Comparison of ENCODE assay signal across 1 cellular context in the genomic region with DNA sequence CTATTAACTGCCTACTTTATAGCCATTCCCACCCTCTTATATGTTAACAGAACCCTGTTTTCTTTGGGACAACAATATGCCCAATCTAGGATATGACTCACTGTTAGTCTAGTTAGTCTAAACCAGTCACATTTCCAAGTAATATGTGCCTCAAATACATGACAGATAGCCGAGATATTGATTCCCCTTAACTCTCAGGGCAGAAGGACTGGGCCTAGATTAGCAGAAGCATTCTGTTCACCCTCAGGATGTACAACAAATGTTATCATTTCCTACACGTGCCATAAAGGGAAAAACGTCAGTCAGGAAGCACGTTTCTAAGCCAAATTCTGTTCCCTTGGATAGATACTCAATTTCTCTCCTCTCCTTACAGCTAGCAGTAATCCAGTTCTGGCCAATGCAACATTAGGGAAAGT.
TF ChIP-seq lines count a peak whose summit lies in the region.

No MANE protein-coding gene starts in this region.

TF ChIP-seq in K562, 482 proteins besides CTCF, POLR2A, EP300 and RAD21 (continued from another document and continues in another):
- TF ChIP-seq, protein P1, sequence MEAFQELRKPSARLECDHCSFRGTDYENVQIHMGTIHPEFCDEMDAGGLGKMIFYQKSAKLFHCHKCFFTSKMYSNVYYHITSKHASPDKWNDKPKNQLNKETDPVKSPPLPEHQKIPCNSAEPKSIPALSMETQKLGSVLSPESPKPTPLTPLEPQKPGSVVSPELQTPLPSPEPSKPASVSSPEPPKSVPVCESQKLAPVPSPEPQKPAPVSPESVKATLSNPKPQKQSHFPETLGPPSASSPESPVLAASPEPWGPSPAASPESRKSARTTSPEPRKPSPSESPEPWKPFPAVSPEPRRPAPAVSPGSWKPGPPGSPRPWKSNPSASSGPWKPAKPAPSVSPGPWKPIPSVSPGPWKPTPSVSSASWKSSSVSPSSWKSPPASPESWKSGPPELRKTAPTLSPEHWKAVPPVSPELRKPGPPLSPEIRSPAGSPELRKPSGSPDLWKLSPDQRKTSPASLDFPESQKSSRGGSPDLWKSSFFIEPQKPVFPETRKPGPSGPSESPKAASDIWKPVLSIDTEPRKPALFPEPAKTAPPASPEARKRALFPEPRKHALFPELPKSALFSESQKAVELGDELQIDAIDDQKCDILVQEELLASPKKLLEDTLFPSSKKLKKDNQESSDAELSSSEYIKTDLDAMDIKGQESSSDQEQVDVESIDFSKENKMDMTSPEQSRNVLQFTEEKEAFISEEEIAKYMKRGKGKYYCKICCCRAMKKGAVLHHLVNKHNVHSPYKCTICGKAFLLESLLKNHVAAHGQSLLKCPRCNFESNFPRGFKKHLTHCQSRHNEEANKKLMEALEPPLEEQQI (IDR thresholded peaks at IDR 0.05) = no peak
- TF ChIP-seq, protein P2, sequence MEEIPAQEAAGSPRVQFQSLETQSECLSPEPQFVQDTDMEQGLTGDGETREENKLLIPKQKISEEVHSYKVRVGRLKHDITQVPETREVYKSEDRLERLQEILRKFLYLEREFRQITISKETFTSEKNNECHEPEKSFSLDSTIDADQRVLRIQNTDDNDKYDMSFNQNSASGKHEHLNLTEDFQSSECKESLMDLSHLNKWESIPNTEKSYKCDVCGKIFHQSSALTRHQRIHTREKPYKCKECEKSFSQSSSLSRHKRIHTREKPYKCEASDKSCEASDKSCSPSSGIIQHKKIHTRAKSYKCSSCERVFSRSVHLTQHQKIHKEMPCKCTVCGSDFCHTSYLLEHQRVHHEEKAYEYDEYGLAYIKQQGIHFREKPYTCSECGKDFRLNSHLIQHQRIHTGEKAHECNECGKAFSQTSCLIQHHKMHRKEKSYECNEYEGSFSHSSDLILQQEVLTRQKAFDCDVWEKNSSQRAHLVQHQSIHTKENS (CRISPR knock-in tag; IDR thresholded peaks at IDR 0.05) = no peak
- no peak for TF ChIP-seq NCOA6 (IDR thresholded peaks at IDR 0.05)
- no peak for TF ChIP-seq ZNF23 (CRISPR knock-in tag; IDR thresholded peaks at IDR 0.05)
- no peak for TF ChIP-seq ZBED1 (IDR thresholded peaks at IDR 0.05)
- TF ChIP-seq, protein P3, sequence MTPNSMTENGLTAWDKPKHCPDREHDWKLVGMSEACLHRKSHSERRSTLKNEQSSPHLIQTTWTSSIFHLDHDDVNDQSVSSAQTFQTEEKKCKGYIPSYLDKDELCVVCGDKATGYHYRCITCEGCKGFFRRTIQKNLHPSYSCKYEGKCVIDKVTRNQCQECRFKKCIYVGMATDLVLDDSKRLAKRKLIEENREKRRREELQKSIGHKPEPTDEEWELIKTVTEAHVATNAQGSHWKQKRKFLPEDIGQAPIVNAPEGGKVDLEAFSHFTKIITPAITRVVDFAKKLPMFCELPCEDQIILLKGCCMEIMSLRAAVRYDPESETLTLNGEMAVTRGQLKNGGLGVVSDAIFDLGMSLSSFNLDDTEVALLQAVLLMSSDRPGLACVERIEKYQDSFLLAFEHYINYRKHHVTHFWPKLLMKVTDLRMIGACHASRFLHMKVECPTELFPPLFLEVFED (CRISPR knock-in tag; conservative IDR thresholded peaks at IDR 0.05) = no peak
- TF ChIP-seq XRCC5 (IDR thresholded peaks at IDR 0.05; ENCODE audit: low read depth, low read length) = no peak
- TF ChIP-seq STAG1 (CRISPR knock-in tag; IDR thresholded peaks at IDR 0.05; ENCODE audit: borderline replicate concordance) = no peak
- TF ChIP-seq ZSCAN32 (CRISPR knock-in tag; IDR thresholded peaks at IDR 0.05) = no peak
- TF ChIP-seq MEF2A (IDR thresholded peaks at IDR 0.05; ENCODE audit: control insufficient read depth, low read depth, low read length) = peak; percentile 71
- TF ChIP-seq ARHGAP35 (IDR thresholded peaks at IDR 0.05; ENCODE audit: partially characterized antibody) = no peak
- no peak for TF ChIP-seq BCL6 (CRISPR knock-in tag; IDR thresholded peaks at IDR 0.05)
- TF ChIP-seq, protein P4, sequence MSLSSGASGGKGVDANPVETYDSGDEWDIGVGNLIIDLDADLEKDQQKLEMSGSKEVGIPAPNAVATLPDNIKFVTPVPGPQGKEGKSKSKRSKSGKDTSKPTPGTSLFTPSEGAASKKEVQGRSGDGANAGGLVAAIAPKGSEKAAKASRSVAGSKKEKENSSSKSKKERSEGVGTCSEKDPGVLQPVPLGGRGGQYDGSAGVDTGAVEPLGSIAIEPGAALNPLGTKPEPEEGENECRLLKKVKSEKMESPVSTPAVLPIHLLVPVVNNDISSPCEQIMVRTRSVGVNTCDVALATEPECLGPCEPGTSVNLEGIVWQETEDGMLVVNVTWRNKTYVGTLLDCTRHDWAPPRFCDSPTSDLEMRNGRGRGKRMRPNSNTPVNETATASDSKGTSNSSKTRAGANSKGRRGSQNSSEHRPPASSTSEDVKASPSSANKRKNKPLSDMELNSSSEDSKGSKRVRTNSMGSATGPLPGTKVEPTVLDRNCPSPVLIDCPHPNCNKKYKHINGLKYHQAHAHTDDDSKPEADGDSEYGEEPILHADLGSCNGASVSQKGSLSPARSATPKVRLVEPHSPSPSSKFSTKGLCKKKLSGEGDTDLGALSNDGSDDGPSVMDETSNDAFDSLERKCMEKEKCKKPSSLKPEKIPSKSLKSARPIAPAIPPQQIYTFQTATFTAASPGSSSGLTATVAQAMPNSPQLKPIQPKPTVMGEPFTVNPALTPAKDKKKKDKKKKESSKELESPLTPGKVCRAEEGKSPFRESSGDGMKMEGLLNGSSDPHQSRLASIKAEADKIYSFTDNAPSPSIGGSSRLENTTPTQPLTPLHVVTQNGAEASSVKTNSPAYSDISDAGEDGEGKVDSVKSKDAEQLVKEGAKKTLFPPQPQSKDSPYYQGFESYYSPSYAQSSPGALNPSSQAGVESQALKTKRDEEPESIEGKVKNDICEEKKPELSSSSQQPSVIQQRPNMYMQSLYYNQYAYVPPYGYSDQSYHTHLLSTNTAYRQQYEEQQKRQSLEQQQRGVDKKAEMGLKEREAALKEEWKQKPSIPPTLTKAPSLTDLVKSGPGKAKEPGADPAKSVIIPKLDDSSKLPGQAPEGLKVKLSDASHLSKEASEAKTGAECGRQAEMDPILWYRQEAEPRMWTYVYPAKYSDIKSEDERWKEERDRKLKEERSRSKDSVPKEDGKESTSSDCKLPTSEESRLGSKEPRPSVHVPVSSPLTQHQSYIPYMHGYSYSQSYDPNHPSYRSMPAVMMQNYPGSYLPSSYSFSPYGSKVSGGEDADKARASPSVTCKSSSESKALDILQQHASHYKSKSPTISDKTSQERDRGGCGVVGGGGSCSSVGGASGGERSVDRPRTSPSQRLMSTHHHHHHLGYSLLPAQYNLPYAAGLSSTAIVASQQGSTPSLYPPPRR (CRISPR knock-in tag; IDR thresholded peaks at IDR 0.05; ENCODE audit: borderline replicate concordance) = no peak
- TF ChIP-seq, protein P5, sequence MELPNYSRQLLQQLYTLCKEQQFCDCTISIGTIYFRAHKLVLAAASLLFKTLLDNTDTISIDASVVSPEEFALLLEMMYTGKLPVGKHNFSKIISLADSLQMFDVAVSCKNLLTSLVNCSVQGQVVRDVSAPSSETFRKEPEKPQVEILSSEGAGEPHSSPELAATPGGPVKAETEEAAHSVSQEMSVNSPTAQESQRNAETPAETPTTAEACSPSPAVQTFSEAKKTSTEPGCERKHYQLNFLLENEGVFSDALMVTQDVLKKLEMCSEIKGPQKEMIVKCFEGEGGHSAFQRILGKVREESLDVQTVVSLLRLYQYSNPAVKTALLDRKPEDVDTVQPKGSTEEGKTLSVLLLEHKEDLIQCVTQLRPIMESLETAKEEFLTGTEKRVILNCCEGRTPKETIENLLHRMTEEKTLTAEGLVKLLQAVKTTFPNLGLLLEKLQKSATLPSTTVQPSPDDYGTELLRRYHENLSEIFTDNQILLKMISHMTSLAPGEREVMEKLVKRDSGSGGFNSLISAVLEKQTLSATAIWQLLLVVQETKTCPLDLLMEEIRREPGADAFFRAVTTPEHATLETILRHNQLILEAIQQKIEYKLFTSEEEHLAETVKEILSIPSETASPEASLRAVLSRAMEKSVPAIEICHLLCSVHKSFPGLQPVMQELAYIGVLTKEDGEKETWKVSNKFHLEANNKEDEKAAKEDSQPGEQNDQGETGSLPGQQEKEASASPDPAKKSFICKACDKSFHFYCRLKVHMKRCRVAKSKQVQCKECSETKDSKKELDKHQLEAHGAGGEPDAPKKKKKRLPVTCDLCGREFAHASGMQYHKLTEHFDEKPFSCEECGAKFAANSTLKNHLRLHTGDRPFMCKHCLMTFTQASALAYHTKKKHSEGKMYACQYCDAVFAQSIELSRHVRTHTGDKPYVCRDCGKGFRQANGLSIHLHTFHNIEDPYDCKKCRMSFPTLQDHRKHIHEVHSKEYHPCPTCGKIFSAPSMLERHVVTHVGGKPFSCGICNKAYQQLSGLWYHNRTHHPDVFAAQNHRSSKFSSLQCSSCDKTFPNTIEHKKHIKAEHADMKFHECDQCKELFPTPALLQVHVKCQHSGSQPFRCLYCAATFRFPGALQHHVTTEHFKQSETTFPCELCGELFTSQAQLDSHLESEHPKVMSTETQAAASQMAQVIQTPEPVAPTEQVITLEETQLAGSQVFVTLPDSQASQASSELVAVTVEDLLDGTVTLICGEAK (IDR thresholded peaks at IDR 0.05) = no peak
- TF ChIP-seq, protein P5 (CRISPR knock-in tag; IDR thresholded peaks at IDR 0.05) = no peak
- no peak for TF ChIP-seq ZNF3 (CRISPR knock-in tag; IDR thresholded peaks at IDR 0.05)
- TF ChIP-seq SREBF2 (CRISPR knock-in tag; IDR thresholded peaks at IDR 0.05) = no peak
- TF ChIP-seq CBX3 (IDR thresholded peaks at IDR 0.05; ENCODE audit: borderline replicate concordance in 1 of 2, low read length in 2 of 2) = no peak
- TF ChIP-seq RBM25 (IDR thresholded peaks at IDR 0.05; ENCODE audit: low read depth, low read length, severe bottlenecking) = no peak
- TF ChIP-seq, protein P6, sequence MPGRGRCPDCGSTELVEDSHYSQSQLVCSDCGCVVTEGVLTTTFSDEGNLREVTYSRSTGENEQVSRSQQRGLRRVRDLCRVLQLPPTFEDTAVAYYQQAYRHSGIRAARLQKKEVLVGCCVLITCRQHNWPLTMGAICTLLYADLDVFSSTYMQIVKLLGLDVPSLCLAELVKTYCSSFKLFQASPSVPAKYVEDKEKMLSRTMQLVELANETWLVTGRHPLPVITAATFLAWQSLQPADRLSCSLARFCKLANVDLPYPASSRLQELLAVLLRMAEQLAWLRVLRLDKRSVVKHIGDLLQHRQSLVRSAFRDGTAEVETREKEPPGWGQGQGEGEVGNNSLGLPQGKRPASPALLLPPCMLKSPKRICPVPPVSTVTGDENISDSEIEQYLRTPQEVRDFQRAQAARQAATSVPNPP (IDR thresholded peaks at IDR 0.05; ENCODE audit: borderline replicate concordance, insufficient read depth, insufficient read length) = no peak
- no peak for TF ChIP-seq ZNF239 (CRISPR knock-in tag; IDR thresholded peaks at IDR 0.05)
- TF ChIP-seq RCOR1 (IDR thresholded peaks at IDR 0.05; ENCODE audit: borderline replicate concordance in 1 of 2, low read depth in 2 of 2, low read length in 2 of 2) = no peak
- no peak for TF ChIP-seq ZNF707 (CRISPR knock-in tag; conservative IDR thresholded peaks at IDR 0.05)
- TF ChIP-seq EHMT2 (IDR thresholded peaks at IDR 0.05) = no peak
- no peak for TF ChIP-seq TRIM28 (IDR thresholded peaks at IDR 0.05)
- no peak for TF ChIP-seq CAMTA2 (CRISPR knock-in tag; conservative IDR thresholded peaks at IDR 0.05)
- no peak for TF ChIP-seq TAF15 (IDR thresholded peaks at IDR 0.05; ENCODE audit: low read depth, low read length)
- TF ChIP-seq CREBBP (IDR thresholded peaks at IDR 0.05; ENCODE audit: low read depth, low read length) = no peak
- no peak for TF ChIP-seq FUS (optimal IDR thresholded peaks at IDR 0.05; ENCODE audit: low read depth, low read length)
- no peak for TF ChIP-seq EZH2 (IDR thresholded peaks at IDR 0.05; ENCODE audit: borderline replicate concordance, low read depth, low read length)
- no peak for TF ChIP-seq RBM17 (IDR thresholded peaks at IDR 0.05; ENCODE audit: borderline replicate concordance, low read depth, low read length)
- no peak for TF ChIP-seq ETV6 (IDR thresholded peaks at IDR 0.05; ENCODE audit: borderline replicate concordance in 1 of 2, low read depth in 2 of 2, low read length in 1 of 2)
- no peak for TF ChIP-seq ETV6 (CRISPR knock-in tag; IDR thresholded peaks at IDR 0.05; ENCODE audit: borderline replicate concordance)
- TF ChIP-seq TAF7 (tag; IDR thresholded peaks at IDR 0.05) = no peak
- TF ChIP-seq ZNF165 (CRISPR knock-in tag; IDR thresholded peaks at IDR 0.05; ENCODE audit: borderline replicate concordance) = no peak
- TF ChIP-seq HIVEP1 (CRISPR knock-in tag; IDR thresholded peaks at IDR 0.05) = no peak
- TF ChIP-seq NR1H2 (CRISPR knock-in tag; IDR thresholded peaks at IDR 0.05) = no peak
- TF ChIP-seq ZNF146 (CRISPR knock-in tag; IDR thresholded peaks at IDR 0.05; ENCODE audit: unreplicated experiment) = no peak
- TF ChIP-seq RFX7 (CRISPR knock-in tag; IDR thresholded peaks at IDR 0.05) = no peak
